Comparison of ENCODE assay signal across 27 cellular contexts in genomic region chr6:56291278-56291917, GRCh38. TPM values are rescaled to one million over a fixed set of nuclear protein-coding genes. Genes with fewer than 3 reads are reported as not detected.
DNase-seq lines count a peak whose midpoint lies in the region; ATAC-seq and TF ChIP-seq lines count a peak whose summit lies in the region.
"Had no signal": no experiment of that assay in that cellular context is flagged by ENCODE, and none has a peak within 500 bp of the region (broad histone marks: within the 10 kb centered on the region; RNA-seq: fewer than 3 reads in every experiment).

No MANE protein-coding gene starts in this region.

- no peaks in the 10 kb centered on the region for H3K9me3 ChIP-seq in left ventricle myocardium inferior (replicated peaks)
- H3K9me3 ChIP-seq: adrenal gland, neutrophil, right lobe of liver, transverse colon had no signal

- no peak overlapping the region for H3K27ac ChIP-seq in left ventricle myocardium inferior (replicated peaks)
- H3K27ac ChIP-seq: adrenal gland, brain microvascular endothelial cell, neutrophil, right lobe of liver, transverse colon had no signal

- no peaks in the 10 kb centered on the region for H3K27me3 Mint-ChIP-seq in effector memory CD8-positive, alpha-beta T cell
- H3K27me3 Mint-ChIP-seq: activated CD4-positive, alpha-beta memory T cell treated with anti-CD3 and anti-CD28 coated beads for 36 hours; progenitor cell of endocrine pancreas had no signal

- intact Hi-C loops in left cardiac atrium (cut with DNase I) (loop anchor here (5.0 kb wide), 2 partner anchors 309 to 1014 kb away; no protein-coding TSS in a partner anchor), left ventricle myocardium inferior (cut with micrococcal nuclease) (loop anchor here (5.0 to 10.0 kb wide), 2 partner anchors 309 to 1017 kb away; no protein-coding TSS in a partner anchor)

- H3K4me3 ChIP-seq in left ventricle myocardium inferior (no peak overlapping the region), cardiac fibroblast (replicated peaks in 1 of 2; ENCODE audit: low read depth in 2 of 2, low read length in 2 of 2) (no peak overlapping the region)
- H3K4me3 ChIP-seq: adrenal gland, right lobe of liver, transverse colon had no signal

- no peak overlapping the region for H3K4me3 Mint-ChIP-seq in effector memory CD8-positive, alpha-beta T cell
- H3K4me3 Mint-ChIP-seq: activated CD4-positive, alpha-beta memory T cell treated with anti-CD3 and anti-CD28 coated beads for 36 hours; naive B cell had no signal

- TF ChIP-seq CTCF in left ventricle myocardium inferior (IDR thresholded peaks at IDR 0.05; ENCODE audit: borderline replicate concordance) (no peak), cardiac fibroblast (IDR thresholded peaks at IDR 0.05; ENCODE audit: low read depth, low read length) (no peak)

- H3K4me1 Mint-ChIP-seq in effector memory CD8-positive, alpha-beta T cell (ENCODE audit: low read depth in 2 of 2) = no peaks in the 10 kb centered on the region
- H3K4me1 Mint-ChIP-seq: naive B cell had no signal

- peaks cover 14% of the 10 kb centered on the region for H3K4me1 ChIP-seq in left ventricle myocardium inferior
- H3K4me1 ChIP-seq: adrenal gland, right lobe of liver, transverse colon had no signal

- DNase-seq in left cardiac atrium = no peak
- DNase-seq in left ventricle myocardium inferior = no peak
- peak; percentile 31 to 49 for DNase-seq in cardiac fibroblast (ENCODE audit: low read depth in 2 of 2)
- peak; percentile 45 for DNase-seq in myocyte (ENCODE audit: low read depth)
- DNase-seq in stimulated activated CD4-positive, alpha-beta T cell treated with anti-CD3 and anti-CD28 coated beads, Interleukin-15, amount 100 ng/mL, for 24 hours = no peak
- DNase-seq in OCI-M2 (lab: John Stamatoyannopoulos, UW; ENCODE audit: unreplicated experiment) = no peak
- DNase-seq in effector memory CD8-positive, alpha-beta T cell = no peak
- DNase-seq: activated CD4-positive, alpha-beta memory T cell treated with anti-CD3 and anti-CD28 coated beads for 36 hours; activated CD4-positive, alpha-beta T cell treated with anti-CD3 and anti-CD28 coated beads for 1 hour; activated CD8-positive, alpha-beta memory T cell treated with anti-CD3 and anti-CD28 coated beads, Interleukin-2, amount 50 U/mL, for 4 hours; activated naive CD4-positive, alpha-beta T cell treated with Interleukin-2 at 50 U/mL for 16 hours; adrenal gland; brain microvascular endothelial cell; C1 segment of cervical spinal cord; DND-41; islet precursor cell; Kasumi-1; naive B cell; NCI-H2171; right lobe of liver; stimulated activated CD4-positive, alpha-beta T cell treated with anti-CD3 and anti-CD28 coated beads, Interleukin-4, amount 100 ng/mL, for 24 hours; T-helper 2 cell; transverse colon had no signal

- no peaks in the 10 kb centered on the region for H3K36me3 ChIP-seq in left ventricle myocardium inferior
- H3K36me3 ChIP-seq: adrenal gland, brain microvascular endothelial cell, neutrophil, right lobe of liver, transverse colon had no signal

- H3K36me3 Mint-ChIP-seq in effector memory CD8-positive, alpha-beta T cell (ENCODE audit: insufficient read depth) = no peaks in the 10 kb centered on the region
- H3K36me3 Mint-ChIP-seq: activated CD4-positive, alpha-beta memory T cell treated with anti-CD3 and anti-CD28 coated beads for 36 hours; naive B cell had no signal

- no peaks in the 10 kb centered on the region for H3K27me3 ChIP-seq in left ventricle myocardium inferior (ENCODE audit: low read depth)
- H3K27me3 ChIP-seq: adrenal gland, brain microvascular endothelial cell, neutrophil, right lobe of liver, transverse colon had no signal

- H3K27ac Mint-ChIP-seq in effector memory CD8-positive, alpha-beta T cell = no peak overlapping the region
- H3K27ac Mint-ChIP-seq: activated CD4-positive, alpha-beta memory T cell treated with anti-CD3 and anti-CD28 coated beads for 36 hours; naive B cell; progenitor cell of endocrine pancreas had no signal

- ATAC-seq in left cardiac atrium = peak; percentile 61 to 70
- no peak for ATAC-seq in effector memory CD8-positive, alpha-beta T cell (replicated peaks)
- ATAC-seq in GM19328 (IDR thresholded peaks at IDR 0.05; ENCODE audit: unreplicated experiment) = no peak

- H3K9me3 Mint-ChIP-seq in effector memory CD8-positive, alpha-beta T cell = peaks cover 0 to 11% of the 10 kb centered on the region in 2 donors
- H3K9me3 Mint-ChIP-seq: activated CD4-positive, alpha-beta memory T cell treated with anti-CD3 and anti-CD28 coated beads for 36 hours had no signal

RNA-seq across cellular contexts. Expression of gene COL21A1, which starts 44.0 kb away (rescaled TPM):
- 10 to 100 TPM in 1 of 2 donors, 1 to 10 TPM in 1; 9.2 to 12.5 TPM for total RNA-seq in left cardiac atrium
- 54.3 TPM for total RNA-seq in left ventricle myocardium inferior
- total RNA-seq in myocyte = 3.3 and 35.3 TPM in 2 replicates
- polyA plus RNA-seq in myocyte (2012) = 2.8 TPM
- total RNA-seq: activated CD4-positive, alpha-beta memory T cell treated with anti-CD3 and anti-CD28 coated beads for 36 hours; NCI-H460 had no signal

Comparison
In these comparisons a context has a peak if more than half of its experiments do, and no peak if none do; other contexts are left out.
1. ATAC-seq: peak in left cardiac atrium (2 of 2); none in effector memory CD8-positive, alpha-beta T cell (single experiment) and GM19328 (single experiment).
2. DNase-seq: peak in cardiac fibroblast (2 of 2) and myocyte (single experiment); none in left cardiac atrium (single experiment), left ventricle myocardium inferior (single experiment), stimulated activated CD4-positive, alpha-beta T cell treated with anti-CD3 and anti-CD28 coated beads, Interleukin-15, amount 100 ng/mL, for 24 hours (single experiment), OCI-M2 (single experiment) and effector memory CD8-positive, alpha-beta T cell (0 of 3).